30 cellular contexts compared by ENCODE assay signal in genomic region chr19:18750295-18750970, GRCh38. TPM values are rescaled to one million over a fixed set of nuclear protein-coding genes. Genes with fewer than 3 reads are reported as not detected.
"Had no signal": no experiment of that assay in that cellular context is flagged by ENCODE, and none has a peak within 500 bp of the region (broad histone marks: within the 10 kb centered on the region; RNA-seq: fewer than 3 reads in every experiment).

No MANE protein-coding gene starts in this region.

- H3K4me3 Mint-ChIP-seq: activated CD4-positive, alpha-beta T cell treated with anti-CD3 and anti-CD28 coated beads for 36 hours; activated naive CD4-positive, alpha-beta T cell treated with anti-CD3 and anti-CD28 coated beads, Interleukin-2, amount 10 ng/mL, durations not matched to agents 7 days and 5 days; activated naive CD8-positive, alpha-beta T cell treated with anti-CD3 and anti-CD28 coated beads, Interleukin-2, amount 10 ng/mL, durations not matched to agents 7 days and 5 days; brain; mesothelial cell of epicardium; naive thymus-derived CD4-positive, alpha-beta T cell; T-cell; T-helper 2 cell treated with Interferon-gamma antibody and Interleukin-4, amounts not matched to agents 5 μg/mL and 100 μg/mL, for 36 hours had no signal

- H3K27me3 ChIP-seq: ascending aorta, cardiac muscle cell, neutrophil, pancreas, right atrium auricular region, suprapubic skin, tibial artery had no signal

- H3K9me3 ChIP-seq: ascending aorta, neutrophil, pancreas, right atrium auricular region, suprapubic skin, tibial artery had no signal

- H3K27ac Mint-ChIP-seq: activated CD4-positive, alpha-beta T cell treated with anti-CD3 and anti-CD28 coated beads for 36 hours; activated naive CD4-positive, alpha-beta T cell treated with anti-CD3 and anti-CD28 coated beads, Interleukin-2, amount 10 ng/mL, durations not matched to agents 7 days and 5 days; activated naive CD8-positive, alpha-beta T cell treated with anti-CD3 and anti-CD28 coated beads, Interleukin-2, amount 10 ng/mL, durations not matched to agents 7 days and 5 days; mesothelial cell of epicardium; T-cell; T-helper 2 cell treated with Interferon-gamma antibody and Interleukin-4, amounts not matched to agents 5 μg/mL and 100 μg/mL, for 36 hours had no signal

- H3K27me3 Mint-ChIP-seq: activated CD4-positive, alpha-beta T cell treated with anti-CD3 and anti-CD28 coated beads for 36 hours; activated naive CD4-positive, alpha-beta T cell treated with anti-CD3 and anti-CD28 coated beads, Interleukin-2, amount 10 ng/mL, durations not matched to agents 7 days and 5 days; activated naive CD8-positive, alpha-beta T cell treated with anti-CD3 and anti-CD28 coated beads, Interleukin-2, amount 10 ng/mL, durations not matched to agents 7 days and 5 days; brain; naive thymus-derived CD4-positive, alpha-beta T cell; T-cell had no signal

- H3K4me1 ChIP-seq: ascending aorta, pancreas, tibial artery had no signal

- H3K36me3 Mint-ChIP-seq: activated naive CD4-positive, alpha-beta T cell treated with anti-CD3 and anti-CD28 coated beads, Interleukin-2, amount 10 ng/mL, durations not matched to agents 7 days and 5 days; activated naive CD8-positive, alpha-beta T cell treated with anti-CD3 and anti-CD28 coated beads, Interleukin-2, amount 10 ng/mL, durations not matched to agents 7 days and 5 days had no signal

- ATAC-seq: activated CD4-positive, alpha-beta T cell treated with anti-CD3 and anti-CD28 coated beads for 36 hours; esophagus mucosa; left colon; naive thymus-derived CD4-positive, alpha-beta T cell; pancreas; T-cell had no signal

- DNase-seq: activated CD4-positive, alpha-beta T cell treated with anti-CD3 and anti-CD28 coated beads for 36 hours; activated CD4-positive, alpha-beta T cell treated with anti-CD3 and anti-CD28 coated beads, Interleukin-2, amount 50 U/mL, for 4 hours; activated CD4-positive, CD25-positive, alpha-beta regulatory T cell; activated gamma-delta T cell; activated naive CD4-positive, alpha-beta T cell treated with anti-CD3 and anti-CD28 coated beads, Interleukin-2, amount 10 ng/mL, durations not matched to agents 7 days and 5 days; activated naive CD8-positive, alpha-beta T cell treated with anti-CD3 and anti-CD28 coated beads, Interleukin-2, amount 10 ng/mL, durations not matched to agents 7 days and 5 days; cortex of kidney; foreskin fibroblast; head of caudate nucleus; hippocampal formation; left colon; mammary epithelial cell; naive thymus-derived CD4-positive, alpha-beta T cell; stimulated activated CD4-positive, alpha-beta T cell treated with anti-CD3 and anti-CD28 coated beads, Interleukin-15, amount 100 ng/mL, for 24 hours; stimulated activated CD4-positive, alpha-beta T cell treated with anti-CD3 and anti-CD28 coated beads, Interleukin-2, amount 100 ng/mL, for 24 hours; stimulated activated naive CD4-positive, alpha-beta T cell; T-cell; tibial artery had no signal

- H3K4me3 ChIP-seq: ascending aorta, cardiac muscle cell, pancreas, right atrium auricular region, suprapubic skin, tibial artery had no signal

- H3K4me1 Mint-ChIP-seq: activated CD4-positive, alpha-beta T cell treated with anti-CD3 and anti-CD28 coated beads for 36 hours; activated naive CD4-positive, alpha-beta T cell treated with anti-CD3 and anti-CD28 coated beads, Interleukin-2, amount 10 ng/mL, durations not matched to agents 7 days and 5 days; activated naive CD8-positive, alpha-beta T cell treated with anti-CD3 and anti-CD28 coated beads, Interleukin-2, amount 10 ng/mL, durations not matched to agents 7 days and 5 days; naive thymus-derived CD4-positive, alpha-beta T cell; T-cell had no signal

- H3K36me3 ChIP-seq: neutrophil had no signal

- H3K27ac ChIP-seq: ascending aorta, cardiac muscle cell, neutrophil, pancreas, right atrium auricular region, suprapubic skin, tibial artery had no signal

RNA-seq across cellular contexts. Expression of gene COMP, which starts 40.7 kb away (rescaled TPM):
- total RNA-seq: activated CD4-positive, alpha-beta T cell treated with anti-CD3 and anti-CD28 coated beads for 36 hours; activated naive CD8-positive, alpha-beta T cell treated with anti-CD3 and anti-CD28 coated beads, Interleukin-2, amount 10 ng/mL, durations not matched to agents 7 days and 5 days; left colon; naive thymus-derived CD4-positive, alpha-beta T cell; pulmonary artery endothelial cell; T-cell had no signal
- polyA plus RNA-seq: keratinocyte; mammary epithelial cell; naive thymus-derived CD4-positive, alpha-beta T cell had no signal
